1 cellular context compared by ENCODE assay signal in genomic region chr17:72569193-72569946, GRCh38.
TF ChIP-seq lines count a peak whose summit lies in the region.

No MANE protein-coding gene starts in this region.

TF ChIP-seq in HepG2, 621 proteins besides CTCF, POLR2A, EP300 and RAD21 (continued from another document and continues in another):
- no peak for TF ChIP-seq MZF1 (CRISPR knock-in tag; IDR thresholded peaks at IDR 0.05; ENCODE audit: borderline replicate concordance)
- 0 out of 2 replicates have a peak, but pooled peaks have one; percentile 22 for TF ChIP-seq ZNF44 (CRISPR knock-in tag; IDR thresholded peaks at IDR 0.05)
- 0 out of 4 replicates have a peak, but pooled peaks of 1 of the 2 experiments have one; percentile 19 for TF ChIP-seq KLF16 (CRISPR knock-in tag; IDR thresholded peaks at IDR 0.05)
- TF ChIP-seq ZNF607 (CRISPR knock-in tag; IDR thresholded peaks at IDR 0.05; ENCODE audit: borderline replicate concordance): no peak
- no peak for TF ChIP-seq ZNF781 (CRISPR knock-in tag; IDR thresholded peaks at IDR 0.05; ENCODE audit: borderline replicate concordance, not compliant biosample characterization)
- no peak for TF ChIP-seq NR2C2 (CRISPR knock-in tag; IDR thresholded peaks at IDR 0.05; ENCODE audit: borderline replicate concordance)
- TF ChIP-seq SIN3A (IDR thresholded peaks at IDR 0.05; ENCODE audit: borderline replicate concordance, low read depth, low read length): no peak
- TF ChIP-seq NR2F1 (CRISPR knock-in tag; IDR thresholded peaks at IDR 0.05): no peak
- no peak for TF ChIP-seq ARHGAP35 (CRISPR knock-in tag; IDR thresholded peaks at IDR 0.05; ENCODE audit: borderline replicate concordance)
- peak; percentile 58 for TF ChIP-seq SAP130 (CRISPR knock-in tag; IDR thresholded peaks at IDR 0.05; ENCODE audit: low read depth)
- 0 out of 2 replicates have a peak, but pooled peaks have one; percentile 29 for TF ChIP-seq MTA1 (CRISPR knock-in tag; IDR thresholded peaks at IDR 0.05; ENCODE audit: borderline replicate concordance)
- no peak for TF ChIP-seq ATAD3A (CRISPR knock-in tag; IDR thresholded peaks at IDR 0.05)
- no peak for TF ChIP-seq ZNF557 (CRISPR knock-in tag; IDR thresholded peaks at IDR 0.05)
- TF ChIP-seq ZBTB42 (CRISPR knock-in tag; IDR thresholded peaks at IDR 0.05): peak; percentile 64; the same call in 1 of the 2 replicates
- TF ChIP-seq, protein P1, sequence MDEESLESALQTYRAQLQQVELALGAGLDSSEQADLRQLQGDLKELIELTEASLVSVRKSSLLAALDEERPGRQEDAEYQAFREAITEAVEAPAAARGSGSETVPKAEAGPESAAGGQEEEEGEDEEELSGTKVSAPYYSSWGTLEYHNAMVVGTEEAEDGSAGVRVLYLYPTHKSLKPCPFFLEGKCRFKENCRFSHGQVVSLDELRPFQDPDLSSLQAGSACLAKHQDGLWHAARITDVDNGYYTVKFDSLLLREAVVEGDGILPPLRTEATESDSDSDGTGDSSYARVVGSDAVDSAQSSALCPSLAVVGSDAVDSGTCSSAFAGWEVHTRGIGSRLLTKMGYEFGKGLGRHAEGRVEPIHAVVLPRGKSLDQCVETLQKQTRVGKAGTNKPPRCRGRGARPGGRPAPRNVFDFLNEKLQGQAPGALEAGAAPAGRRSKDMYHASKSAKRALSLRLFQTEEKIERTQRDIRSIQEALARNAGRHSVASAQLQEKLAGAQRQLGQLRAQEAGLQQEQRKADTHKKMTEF (CRISPR knock-in tag; IDR thresholded peaks at IDR 0.05): peak; percentile 56; the same call in 1 of the 2 replicates
- TF ChIP-seq NFKB2 (CRISPR knock-in tag; IDR thresholded peaks at IDR 0.05; ENCODE audit: borderline replicate concordance): no peak
- TF ChIP-seq, protein P2, sequence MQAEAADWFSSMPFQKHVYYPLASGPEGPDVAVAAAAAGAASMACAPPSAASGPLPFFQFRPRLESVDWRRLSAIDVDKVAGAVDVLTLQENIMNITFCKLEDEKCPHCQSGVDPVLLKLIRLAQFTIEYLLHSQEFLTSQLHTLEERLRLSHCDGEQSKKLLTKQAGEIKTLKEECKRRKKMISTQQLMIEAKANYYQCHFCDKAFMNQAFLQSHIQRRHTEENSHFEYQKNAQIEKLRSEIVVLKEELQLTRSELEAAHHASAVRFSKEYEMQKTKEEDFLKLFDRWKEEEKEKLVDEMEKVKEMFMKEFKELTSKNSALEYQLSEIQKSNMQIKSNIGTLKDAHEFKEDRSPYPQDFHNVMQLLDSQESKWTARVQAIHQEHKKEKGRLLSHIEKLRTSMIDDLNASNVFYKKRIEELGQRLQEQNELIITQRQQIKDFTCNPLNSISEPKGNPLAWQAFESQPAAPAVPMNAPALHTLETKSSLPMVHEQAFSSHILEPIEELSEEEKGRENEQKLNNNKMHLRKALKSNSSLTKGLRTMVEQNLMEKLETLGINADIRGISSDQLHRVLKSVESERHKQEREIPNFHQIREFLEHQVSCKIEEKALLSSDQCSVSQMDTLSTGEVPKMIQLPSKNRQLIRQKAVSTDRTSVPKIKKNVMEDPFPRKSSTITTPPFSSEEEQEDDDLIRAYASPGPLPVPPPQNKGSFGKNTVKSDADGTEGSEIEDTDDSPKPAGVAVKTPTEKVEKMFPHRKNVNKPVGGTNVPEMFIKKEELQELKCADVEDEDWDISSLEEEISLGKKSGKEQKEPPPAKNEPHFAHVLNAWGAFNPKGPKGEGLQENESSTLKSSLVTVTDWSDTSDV (CRISPR knock-in tag; IDR thresholded peaks at IDR 0.05): no peak
- TF ChIP-seq ZNF160 (CRISPR knock-in tag; IDR thresholded peaks at IDR 0.05): no peak
- TF ChIP-seq, protein P3, sequence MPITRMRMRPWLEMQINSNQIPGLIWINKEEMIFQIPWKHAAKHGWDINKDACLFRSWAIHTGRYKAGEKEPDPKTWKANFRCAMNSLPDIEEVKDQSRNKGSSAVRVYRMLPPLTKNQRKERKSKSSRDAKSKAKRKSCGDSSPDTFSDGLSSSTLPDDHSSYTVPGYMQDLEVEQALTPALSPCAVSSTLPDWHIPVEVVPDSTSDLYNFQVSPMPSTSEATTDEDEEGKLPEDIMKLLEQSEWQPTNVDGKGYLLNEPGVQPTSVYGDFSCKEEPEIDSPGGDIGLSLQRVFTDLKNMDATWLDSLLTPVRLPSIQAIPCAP (CRISPR knock-in tag; IDR thresholded peaks at IDR 0.05; ENCODE audit: low read depth): no peak
- TF ChIP-seq ZNF329 (CRISPR knock-in tag; IDR thresholded peaks at IDR 0.05; ENCODE audit: low read depth): no peak
- TF ChIP-seq FOXC1 (CRISPR knock-in tag; IDR thresholded peaks at IDR 0.05; ENCODE audit: borderline replicate concordance): no peak
- peak; percentile 89 for TF ChIP-seq SIX4 (CRISPR knock-in tag; IDR thresholded peaks at IDR 0.05)
- no peak for TF ChIP-seq CAMTA2 (CRISPR knock-in tag; IDR thresholded peaks at IDR 0.05; ENCODE audit: borderline replicate concordance)
- TF ChIP-seq, protein P4, sequence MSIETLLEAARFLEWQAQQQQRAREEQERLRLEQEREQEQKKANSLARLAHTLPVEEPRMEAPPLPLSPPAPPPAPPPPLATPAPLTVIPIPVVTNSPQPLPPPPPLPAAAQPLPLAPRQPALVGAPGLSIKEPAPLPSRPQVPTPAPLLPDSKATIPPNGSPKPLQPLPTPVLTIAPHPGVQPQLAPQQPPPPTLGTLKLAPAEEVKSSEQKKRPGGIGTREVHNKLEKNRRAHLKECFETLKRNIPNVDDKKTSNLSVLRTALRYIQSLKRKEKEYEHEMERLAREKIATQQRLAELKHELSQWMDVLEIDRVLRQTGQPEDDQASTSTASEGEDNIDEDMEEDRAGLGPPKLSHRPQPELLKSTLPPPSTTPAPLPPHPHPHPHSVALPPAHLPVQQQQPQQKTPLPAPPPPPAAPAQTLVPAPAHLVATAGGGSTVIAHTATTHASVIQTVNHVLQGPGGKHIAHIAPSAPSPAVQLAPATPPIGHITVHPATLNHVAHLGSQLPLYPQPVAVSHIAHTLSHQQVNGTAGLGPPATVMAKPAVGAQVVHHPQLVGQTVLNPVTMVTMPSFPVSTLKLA (IDR thresholded peaks at IDR 0.05): no peak
- TF ChIP-seq ZNF253 (CRISPR knock-in tag; IDR thresholded peaks at IDR 0.05; ENCODE audit: borderline replicate concordance): no peak
- TF ChIP-seq, protein P5, sequence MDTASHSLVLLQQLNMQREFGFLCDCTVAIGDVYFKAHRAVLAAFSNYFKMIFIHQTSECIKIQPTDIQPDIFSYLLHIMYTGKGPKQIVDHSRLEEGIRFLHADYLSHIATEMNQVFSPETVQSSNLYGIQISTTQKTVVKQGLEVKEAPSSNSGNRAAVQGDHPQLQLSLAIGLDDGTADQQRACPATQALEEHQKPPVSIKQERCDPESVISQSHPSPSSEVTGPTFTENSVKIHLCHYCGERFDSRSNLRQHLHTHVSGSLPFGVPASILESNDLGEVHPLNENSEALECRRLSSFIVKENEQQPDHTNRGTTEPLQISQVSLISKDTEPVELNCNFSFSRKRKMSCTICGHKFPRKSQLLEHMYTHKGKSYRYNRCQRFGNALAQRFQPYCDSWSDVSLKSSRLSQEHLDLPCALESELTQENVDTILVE (CRISPR knock-in tag; IDR thresholded peaks at IDR 0.05): no peak
- TF ChIP-seq ZNF576 (CRISPR knock-in tag; IDR thresholded peaks at IDR 0.05): 0 out of 2 replicates have a peak, but pooled peaks have one; percentile 29
- TF ChIP-seq ETV5 (CRISPR knock-in tag; IDR thresholded peaks at IDR 0.05; ENCODE audit: borderline replicate concordance): 0 out of 2 replicates have a peak, but pooled peaks have one; percentile 14
- TF ChIP-seq RCOR2 (CRISPR knock-in tag; IDR thresholded peaks at IDR 0.05): peak; percentile 26; the same call in 1 of the 2 replicates
- peak; percentile 84 for TF ChIP-seq ESRRA (CRISPR knock-in tag; IDR thresholded peaks at IDR 0.05; ENCODE audit: low read depth)
- TF ChIP-seq HOXA3 (CRISPR knock-in tag; IDR thresholded peaks at IDR 0.05): peak; percentile 57; the same call in 1 of the 2 replicates
- TF ChIP-seq, protein P6, sequence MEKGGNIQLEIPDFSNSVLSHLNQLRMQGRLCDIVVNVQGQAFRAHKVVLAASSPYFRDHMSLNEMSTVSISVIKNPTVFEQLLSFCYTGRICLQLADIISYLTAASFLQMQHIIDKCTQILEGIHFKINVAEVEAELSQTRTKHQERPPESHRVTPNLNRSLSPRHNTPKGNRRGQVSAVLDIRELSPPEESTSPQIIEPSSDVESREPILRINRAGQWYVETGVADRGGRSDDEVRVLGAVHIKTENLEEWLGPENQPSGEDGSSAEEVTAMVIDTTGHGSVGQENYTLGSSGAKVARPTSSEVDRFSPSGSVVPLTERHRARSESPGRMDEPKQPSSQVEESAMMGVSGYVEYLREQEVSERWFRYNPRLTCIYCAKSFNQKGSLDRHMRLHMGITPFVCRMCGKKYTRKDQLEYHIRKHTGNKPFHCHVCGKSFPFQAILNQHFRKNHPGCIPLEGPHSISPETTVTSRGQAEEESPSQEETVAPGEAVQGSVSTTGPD (CRISPR knock-in tag; IDR thresholded peaks at IDR 0.05): no peak
- TF ChIP-seq PCBP1 (IDR thresholded peaks at IDR 0.05; ENCODE audit: borderline replicate concordance, low read depth, low read length): peak; percentile 66; the same call in 1 of the 2 replicates
- TF ChIP-seq HNF4G (IDR thresholded peaks at IDR 0.05; ENCODE audit: borderline replicate concordance, low read depth, low read length): no peak
- no peak for TF ChIP-seq HNF4G (CRISPR knock-in tag; IDR thresholded peaks at IDR 0.05; ENCODE audit: borderline replicate concordance, low read depth)
- TF ChIP-seq ZNF672 (CRISPR knock-in tag; IDR thresholded peaks at IDR 0.05): no peak
- no peak for TF ChIP-seq FOXO4 (CRISPR knock-in tag; conservative IDR thresholded peaks at IDR 0.05)
- no peak for TF ChIP-seq TCF7 (IDR thresholded peaks at IDR 0.05; ENCODE audit: low read depth)
- peak; percentile 45; the same call in 1 of the 2 replicates for TF ChIP-seq ARID5B (CRISPR knock-in tag; IDR thresholded peaks at IDR 0.05)
- no peak for TF ChIP-seq TRAFD1 (CRISPR knock-in tag; IDR thresholded peaks at IDR 0.05; ENCODE audit: borderline replicate concordance)
- TF ChIP-seq ZNF572 (CRISPR knock-in tag; IDR thresholded peaks at IDR 0.05): peak; percentile 59; the same call in 1 of the 2 replicates
- TF ChIP-seq CERS6 (CRISPR knock-in tag; IDR thresholded peaks at IDR 0.05): no peak
- no peak for TF ChIP-seq ZNF224 (CRISPR knock-in tag; IDR thresholded peaks at IDR 0.05)
